Comparison of ENCODE assay signal across 1 cellular context in genomic region chr20:50353289-50353961, GRCh38.
A peak's percentile ranks its signal among the peaks of the same experiment; 100 is the strongest.
TF ChIP-seq lines count a peak whose summit lies in the region.

No MANE protein-coding gene starts in this region.

TF ChIP-seq in HepG2, 621 proteins besides CTCF, POLR2A, EP300 and RAD21 (continued from another document and continues in another):
- TF ChIP-seq HMGXB4 (CRISPR knock-in tag; IDR thresholded peaks at IDR 0.05; ENCODE audit: borderline replicate concordance in 1 of 2, low read depth in 1 of 2) (peak in 1 of 2 experiments; percentile 59; a peak in 2 of 4 replicates), MZF1 (CRISPR knock-in tag; IDR thresholded peaks at IDR 0.05; ENCODE audit: borderline replicate concordance) (peak; percentile 95), ZMYM4 (CRISPR knock-in tag; IDR thresholded peaks at IDR 0.05) (peak; percentile 63; the same call in 1 of the 2 replicates), ZBTB8A (CRISPR knock-in tag; IDR thresholded peaks at IDR 0.05; ENCODE audit: borderline replicate concordance, low read depth) (no peak), ZNF557 (CRISPR knock-in tag; IDR thresholded peaks at IDR 0.05) (peak; percentile 27; the same call in 1 of the 2 replicates), CENPBD1 (CRISPR knock-in tag; IDR thresholded peaks at IDR 0.05; ENCODE audit: borderline replicate concordance, low read depth) (no peak), MEF2D (CRISPR knock-in tag; IDR thresholded peaks at IDR 0.05) (peak; percentile 83), ZNF558 (CRISPR knock-in tag; IDR thresholded peaks at IDR 0.05; ENCODE audit: borderline replicate concordance) (no peak), FOXA3 (CRISPR knock-in tag; IDR thresholded peaks at IDR 0.05) (peak; percentile 12; the same call in 1 of the 2 replicates), CBX5 (CRISPR knock-in tag; IDR thresholded peaks at IDR 0.05; ENCODE audit: borderline replicate concordance) (no peak), ZNF777 (CRISPR knock-in tag; IDR thresholded peaks at IDR 0.05) (peak; percentile 12; the same call in 1 of the 2 replicates), BORCS8-MEF2B (CRISPR knock-in tag; IDR thresholded peaks at IDR 0.05) (peak; percentile 81), SIX1 (CRISPR knock-in tag; IDR thresholded peaks at IDR 0.05; ENCODE audit: borderline replicate concordance) (no peak), CBFB (CRISPR knock-in tag; IDR thresholded peaks at IDR 0.05) (0 out of 2 replicates have a peak, but pooled peaks have one; percentile 28), GMEB1 (CRISPR knock-in tag; IDR thresholded peaks at IDR 0.05; ENCODE audit: borderline replicate concordance) (no peak), ZFX (CRISPR knock-in tag; IDR thresholded peaks at IDR 0.05; ENCODE audit: low read depth) (peak; percentile 74), ZNF12 (CRISPR knock-in tag; IDR thresholded peaks at IDR 0.05) (no peak), SIN3B (IDR thresholded peaks at IDR 0.05; ENCODE audit: low read length) (no peak), THAP8 (CRISPR knock-in tag; IDR thresholded peaks at IDR 0.05; ENCODE audit: borderline replicate concordance) (no peak), NFAT5 (CRISPR knock-in tag; IDR thresholded peaks at IDR 0.05) (0 out of 2 replicates have a peak, but pooled peaks have one; percentile 57), DNMT3B (CRISPR knock-in tag; conservative IDR thresholded peaks at IDR 0.05) (no peak), SNAPC5 (CRISPR knock-in tag; IDR thresholded peaks at IDR 0.05; ENCODE audit: borderline replicate concordance) (no peak; the same call in 1 of the 2 replicates), XBP1 (CRISPR knock-in tag; IDR thresholded peaks at IDR 0.05) (no peak), KLF13 (CRISPR knock-in tag; IDR thresholded peaks at IDR 0.05) (0 out of 2 replicates have a peak, but pooled peaks have one; percentile 60), THAP7 (CRISPR knock-in tag; IDR thresholded peaks at IDR 0.05) (peak; percentile 74; the same call in 1 of the 2 replicates), ZNF501 (CRISPR knock-in tag; IDR thresholded peaks at IDR 0.05) (0 out of 2 replicates have a peak, but pooled peaks have one; percentile 36), MTERF4 (CRISPR knock-in tag; IDR thresholded peaks at IDR 0.05) (peak; percentile 50; the same call in 1 of the 2 replicates), RNF2 (conservative IDR thresholded peaks at IDR 0.05; ENCODE audit: low read depth) (no peak), ZBTB33 (CRISPR knock-in tag; IDR thresholded peaks at IDR 0.05) (peak; percentile 26; the same call in 1 of the 2 replicates), CREB3 (CRISPR knock-in tag; IDR thresholded peaks at IDR 0.05) (no peak), ZBTB7A (CRISPR knock-in tag; IDR thresholded peaks at IDR 0.05) (no peak; the same call in 1 of the 2 replicates), SNRNP70 (IDR thresholded peaks at IDR 0.05; ENCODE audit: low read depth, low read length) (no peak), YY1 (IDR thresholded peaks at IDR 0.05; ENCODE audit: insufficient read depth, insufficient replicate concordance, low read depth, low read length) (peak; percentile 46), ZNF414 (CRISPR knock-in tag; IDR thresholded peaks at IDR 0.05) (peak; percentile 87), BCL6 (CRISPR knock-in tag; IDR thresholded peaks at IDR 0.05) (peak; percentile 56; the same call in 1 of the 2 replicates), NR2F6 (IDR thresholded peaks at IDR 0.05) (peak; percentile 65), NR2F6 (CRISPR knock-in tag; IDR thresholded peaks at IDR 0.05) (peak; percentile 67), TARDBP (CRISPR knock-in tag; IDR thresholded peaks at IDR 0.05) (peak; percentile 76; the same call in 1 of the 2 replicates), LCORL (IDR thresholded peaks at IDR 0.05) (no peak), LCORL (CRISPR knock-in tag; IDR thresholded peaks at IDR 0.05) (peak; percentile 87), ZNF510 (CRISPR knock-in tag; IDR thresholded peaks at IDR 0.05; ENCODE audit: low read depth) (0 out of 2 replicates have a peak, but pooled peaks have one; percentile 26), ZBED4 (CRISPR knock-in tag; IDR thresholded peaks at IDR 0.05; ENCODE audit: borderline replicate concordance) (no peak)
